16 cellular contexts compared by ENCODE assay signal in genomic region chr14:24238527-24239037, GRCh38. TPM values are rescaled to one million over a fixed set of nuclear protein-coding genes. Genes with fewer than 3 reads are reported as not detected.
A peak's percentile ranks its signal among the peaks of the same experiment; 100 is the strongest.
DNase-seq lines count a peak whose midpoint lies in the region; ATAC-seq, FAIRE-seq and TF ChIP-seq lines count a peak whose summit lies in the region.
"Had no signal": no experiment of that assay in that cellular context is flagged by ENCODE, and none has a peak within 500 bp of the region (broad histone marks: within the 10 kb centered on the region; RNA-seq: fewer than 3 reads in every experiment).

No MANE protein-coding gene starts in this region.

- H3K9me2 ChIP-seq in SK-N-SH, result no peaks in the 10 kb centered on the region

- DNase-seq in SK-N-SH, result no peak
- DNase-seq in HT1080 (ENCODE audit: low read depth), result peak; percentile 25
- DNase-seq in K562 (ENCODE audit: extremely low read depth in 1 of 4, low spot score in 3 of 4), result no peak
- no peak for DNase-seq in nephron progenitor cell
- DNase-seq in glomerular visceral epithelial cell (ENCODE audit: extremely low spot score), result no peak
- DNase-seq in NOMO-1 (lab: John Stamatoyannopoulos, UW; ENCODE audit: unreplicated experiment in 2 of 2), result no peak
- DNase-seq in putamen (ENCODE audit: low spot score), result no peak
- DNase-seq: 8988T; activated CD4-positive, CD25-positive, alpha-beta regulatory T cell; erythroblast; HCEC 1CT; left ventricle myocardium superior; NCI-H2171 treated with DMSO at 0.1 percent for 48 hours; small intestine had no signal

- WGBS in SK-N-SH (ENCODE audit: low lambda C conversion rate), result 89% methylated on average over 5 of the region's 5 CpGs
- WGBS in K562 (ENCODE audit: insufficient coverage, low coverage, missing lambda C conversion rate), result 91% methylated on average over 3 of the region's 5 CpGs

- CTCF ChIA-PET in SK-N-SH (lab: Yijun Ruan, JAX), result interaction anchor here (0.7 to 12.0 kb wide), 6 partner anchors 15 to 193 kb away, joined by 3 to 191 read pairs (median 7); partner anchors contain the start of genes DHRS1, MDP1 and NOP9
- CTCF ChIA-PET in K562 (lab: Yijun Ruan, JAX; ENCODE audit: low intra/inter-chr PET ratio), result no interaction called here

- peaks cover 4% of the 10 kb centered on the region for H3K27me3 Mint-ChIP-seq in nephron progenitor cell (ENCODE audit: low read depth, poor library complexity)

- intact Hi-C loops in K562 (cut with micrococcal nuclease), result no loop called here

- H3K9me3 ChIP-seq in SK-N-SH (no peaks in the 10 kb centered on the region), K562 (replicated peaks; ENCODE audit: control insufficient read depth, insufficient read depth, low read depth, low read length) (no peaks in the 10 kb centered on the region)

- H3K9me3 Mint-ChIP-seq in nephron progenitor cell, result no peaks in the 10 kb centered on the region

- TF ChIP-seq CTCF in SK-N-SH (IDR thresholded peaks at IDR 0.05) (no peak), K562 (IDR thresholded peaks at IDR 0.05 in 2 of 3, conservative IDR thresholded peaks at IDR 0.05 in 1 of 3; ENCODE audit: insufficient read depth in 2 of 3, low read depth in 1 of 3, low read length in 3 of 3) (no peak), nephron progenitor cell (IDR thresholded peaks at IDR 0.05) (no peak)

- no peak for ATAC-seq in SK-N-SH treated with all-trans-retinoic acid at 6 μM for 48 hours
- no peak for ATAC-seq in K562
- ATAC-seq: left ventricle myocardium superior had no signal

- H3K4me2 ChIP-seq in SK-N-SH (peak overlapping the region; percentile 95; the same call in 1 of the 2 replicates), K562 (ENCODE audit: insufficient read depth, low read length) (no peak overlapping the region)
- H3K4me2 ChIP-seq: hepatocyte had no signal

- H4K20me1 ChIP-seq in SK-N-SH (ENCODE audit: insufficient read depth) (no peaks in the 10 kb centered on the region), K562 (replicated peaks; ENCODE audit: control insufficient read depth, insufficient read depth, low read length) (no peaks in the 10 kb centered on the region; the same call in 1 of the 2 replicates)

- TF ChIP-seq EP300 in SK-N-SH (IDR thresholded peaks at IDR 0.05; ENCODE audit: borderline replicate concordance in 1 of 2, low read depth in 1 of 2, low read length in 1 of 2), result no peak
- no peak for TF ChIP-seq EP300 in K562 (IDR thresholded peaks at IDR 0.05; ENCODE audit: low read length)

- H3K79me2 ChIP-seq in SK-N-SH (ENCODE audit: insufficient read depth) (peaks cover 59% of the 10 kb centered on the region), K562 (ENCODE audit: control insufficient read depth, insufficient read depth, low read length) (peaks cover 16% of the 10 kb centered on the region)

- H3K4me3 ChIP-seq in SK-N-SH (ENCODE audit: low read depth in 2 of 2, low read length in 1 of 2) (no peak overlapping the region), K562 (no peak overlapping the region)
- H3K4me3 ChIP-seq: hepatocyte had no signal

- POLR2A ChIA-PET in SK-N-SH (lab: Yijun Ruan, JAX) (interaction anchor here (0.5 to 1.2 kb wide), 2 partner anchors 19 to 36 kb away, joined by 5 to 6 read pairs; no protein-coding TSS in a partner anchor), K562 (lab: Yijun Ruan, JAX) (interaction anchor here (0.6 to 1.3 kb wide), 3 partner anchors 24 to 84 kb away, joined by 3 read pairs; no protein-coding TSS in a partner anchor)

- no peak for FAIRE-seq in K562 (lab: Jason Lieb, UNC)
- FAIRE-seq: small intestine had no signal

- BruUV-seq in K562 (replicated peaks; lab: Mats Ljungman, UMichigan), result no TSS peak

- in situ Hi-C loops in K562 (cut with MboI), result no loop called here

- peaks cover 23% of the 10 kb centered on the region for H3F3A ChIP-seq in SK-N-SH (replicated peaks; ENCODE audit: insufficient read depth)

- H2AFZ ChIP-seq in SK-N-SH (ENCODE audit: low read depth) (no peak overlapping the region), K562 (ENCODE audit: low read depth, low read length) (no peak overlapping the region)
- H2AFZ ChIP-seq: hepatocyte had no signal

- H3K4me3 Mint-ChIP-seq in nephron progenitor cell, result no peak overlapping the region

- peaks cover 32 to 37% of the 10 kb centered on the region in 2 experiments; a peak in 3 of 4 replicates for H3K4me1 ChIP-seq in SK-N-SH (ENCODE audit: control insufficient read depth in 1 of 2, insufficient read depth in 2 of 2, low read depth in 1 of 2, low read length in 1 of 2)
- H3K4me1 ChIP-seq in K562 (replicated peaks in 1 of 2; ENCODE audit: control insufficient read depth in 2 of 2, insufficient read depth in 2 of 2, low read length in 2 of 2), result peaks cover 15 to 22% of the 10 kb centered on the region in 2 experiments

- TF ChIP-seq RAD21 in SK-N-SH (IDR thresholded peaks at IDR 0.05; ENCODE audit: low read length) (no peak), K562 (CRISPR knock-in tag; conservative IDR thresholded peaks at IDR 0.05 in 1 of 2, IDR thresholded peaks at IDR 0.05 in 1 of 2) (no peak)

- H3K27ac Mint-ChIP-seq in nephron progenitor cell, result peak overlapping the region; percentile 40

- H3K27ac ChIP-seq in SK-N-SH (ENCODE audit: low read depth in 2 of 2, low read length in 1 of 2) (no peak overlapping the region; a peak in 1 of 4 replicates), K562 (ENCODE audit: extremely low read depth, low read depth, low read length) (no peak overlapping the region)
- H3K27ac ChIP-seq: hepatocyte had no signal

- H3K36me3 ChIP-seq in SK-N-SH (replicated peaks in 1 of 2; ENCODE audit: control insufficient read depth in 1 of 2, insufficient read depth in 2 of 2, low read length in 1 of 2) (peaks cover 56 to 69% of the 10 kb centered on the region in 2 experiments), K562 (ENCODE audit: control insufficient read depth, insufficient read depth, low read length) (peaks cover 66% of the 10 kb centered on the region)

- peaks cover 38% of the 10 kb centered on the region for H3K36me3 Mint-ChIP-seq in nephron progenitor cell (ENCODE audit: low read depth)

- no peaks in the 10 kb centered on the region for H3K27me3 ChIP-seq in SK-N-SH (ENCODE audit: insufficient read depth)
- H3K27me3 ChIP-seq in K562 (ENCODE audit: control insufficient read depth in 2 of 2, insufficient read depth in 2 of 2, low read length in 2 of 2), result no peaks in the 10 kb centered on the region
- H3K27me3 ChIP-seq: hepatocyte had no signal

- H3K9me1 ChIP-seq in K562 (ENCODE audit: control insufficient read depth, insufficient read depth, low read length), result no peaks in the 10 kb centered on the region

- peaks cover 45% of the 10 kb centered on the region for H3K4me1 Mint-ChIP-seq in nephron progenitor cell

- TF ChIP-seq POLR2A in K562 (conservative IDR thresholded peaks at IDR 0.05), result no peak

- H3K9ac ChIP-seq in SK-N-SH (no peak overlapping the region), K562 (ENCODE audit: insufficient read depth in 1 of 2, low read depth in 2 of 2, low read length in 2 of 2) (no peak overlapping the region)

RNA-seq across cellular contexts. Expression of gene TINF2, which starts 3.8 kb away (rescaled TPM):
- polyA plus RNA-seq in SK-N-SH (2012; rRNA removed) (38.3 and 42.2 TPM in 2 replicates), K562 (2011; rRNA removed) (15.6 and 18.5 TPM in 2 replicates), K562 (2014; fragmentation: Illumina TruSeq; extraction: Trizol) (31.5 and 33.8 TPM in 2 replicates), K562 (2014; fragmentation: Nextera tagmentation; extraction: Ambion mirVana) (10 to 100 TPM in 1 of 2 experiments, 1 to 10 TPM in 1; 9.7 to 11.3 TPM), K562 (2014; rRNA removed) (12.0 and 14.9 TPM in 2 replicates)
- polyA plus RNA-seq in SK-N-SH (2012; cell fraction: cytosol; rRNA removed), result 40.0 and 41.1 TPM in 2 replicates
- 61.8 and 64.1 TPM in 2 replicates for polyA plus RNA-seq in SK-N-SH (2012; cell fraction: nucleus; rRNA removed)
- total RNA-seq in HT1080 (2014; rRNA removed; shearing (Covaris generic)), result 47.2 and 52.4 TPM in 2 replicates
- polyA plus RNA-seq in HT1080 (2015; cell fraction: cytosol; rRNA removed), result 44.1 and 44.4 TPM in 2 replicates
- polyA plus RNA-seq in HT1080 (2015; cell fraction: nucleus; rRNA removed), result 47.6 and 51.4 TPM in 2 replicates
- total RNA-seq in K562 (2011; cell fraction: chromatin; rRNA removed; ENCODE audit: low replicate concordance), result 21.0 and 30.8 TPM in 2 replicates
- 23.3 and 23.8 TPM in 2 replicates for total RNA-seq in K562 (2011; cell fraction: nucleolus; rRNA removed)
- total RNA-seq in K562 (2011; cell fraction: nucleoplasm; rRNA removed), result 18.8 and 21.9 TPM in 2 replicates
- total RNA-seq in K562 (2014; rRNA removed) (13.8 and 19.3 TPM in 2 replicates), K562 (2014; rRNA removed; fragmentation: Illumina TruSeq; extraction: Trizol) (20.2 and 21.5 TPM in 2 replicates), K562 (2015; rRNA removed; fragmentation: Illumina TruSeq; extraction: Trizol) (18.6 and 19.0 TPM in 2 replicates), K562 (2021) (20.9 and 24.1 TPM in 2 replicates)
- 13.3 and 15.7 TPM in 2 replicates for polyA plus RNA-seq in K562 (2011; cell fraction: cytosol; rRNA removed)
- 29.9 and 31.3 TPM in 2 replicates for polyA plus RNA-seq in K562 (2011; cell fraction: nucleus; rRNA removed)
- 21.8 and 23.9 TPM in 2 replicates for polyA plus RNA-seq in K562 (2012)
- 8.1 and 9.1 TPM in 2 replicates for polyA minus RNA-seq in K562 (2011; rRNA and poly(A)+ RNA removed)
- polyA minus RNA-seq in K562 (2011; cell fraction: cytosol; rRNA and poly(A)+ RNA removed), result 5.2 and 5.6 TPM in 2 replicates
- polyA minus RNA-seq in K562 (2011; cell fraction: nucleus; rRNA and poly(A)+ RNA removed), result 11.3 and 14.3 TPM in 2 replicates

RNA-seq across cellular contexts. Expression of gene GMPR2, which starts 5.9 kb away (rescaled TPM):
- polyA plus RNA-seq in SK-N-SH (2012; rRNA removed) (97.0 and 149 TPM in 2 replicates), K562 (2011; rRNA removed) (36.3 and 44.1 TPM in 2 replicates), K562 (2014; fragmentation: Illumina TruSeq; extraction: Trizol) (38.8 and 40.5 TPM in 2 replicates), K562 (2014; fragmentation: Nextera tagmentation; extraction: Ambion mirVana) (10 to 100 TPM; 40.0 to 67.4 TPM), K562 (2014; rRNA removed) (26.4 and 28.4 TPM in 2 replicates)
- 113 and 123 TPM in 2 replicates for polyA plus RNA-seq in SK-N-SH (2012; cell fraction: cytosol; rRNA removed)
- polyA plus RNA-seq in SK-N-SH (2012; cell fraction: nucleus; rRNA removed), result 95.3 and 158 TPM in 2 replicates
- 92.5 and 107 TPM in 2 replicates for total RNA-seq in HT1080 (2014; rRNA removed; shearing (Covaris generic))
- 84.5 and 88.5 TPM in 2 replicates for polyA plus RNA-seq in HT1080 (2015; cell fraction: cytosol; rRNA removed)
- polyA plus RNA-seq in HT1080 (2015; cell fraction: nucleus; rRNA removed), result 145 and 149 TPM in 2 replicates
- total RNA-seq in K562 (2011; cell fraction: chromatin; rRNA removed; ENCODE audit: low replicate concordance), result 55.4 and 58.6 TPM in 2 replicates
- total RNA-seq in K562 (2011; cell fraction: nucleolus; rRNA removed), result 42.4 and 43.9 TPM in 2 replicates
- total RNA-seq in K562 (2011; cell fraction: nucleoplasm; rRNA removed), result 34.0 and 44.4 TPM in 2 replicates
- total RNA-seq in K562 (2014; rRNA removed) (37.9 and 40.0 TPM in 2 replicates), K562 (2014; rRNA removed; fragmentation: Illumina TruSeq; extraction: Trizol) (35.9 and 38.7 TPM in 2 replicates), K562 (2015; rRNA removed; fragmentation: Illumina TruSeq; extraction: Trizol) (29.0 and 30.5 TPM in 2 replicates), K562 (2021) (32.6 and 35.2 TPM in 2 replicates)
- polyA plus RNA-seq in K562 (2011; cell fraction: cytosol; rRNA removed), result 24.1 and 39.4 TPM in 2 replicates
- polyA plus RNA-seq in K562 (2011; cell fraction: nucleus; rRNA removed), result 124 and 126 TPM in 2 replicates
- polyA plus RNA-seq in K562 (2012), result 44.7 and 62.7 TPM in 2 replicates
- polyA minus RNA-seq in K562 (2011; rRNA and poly(A)+ RNA removed), result 28.0 and 29.2 TPM in 2 replicates
- polyA minus RNA-seq in K562 (2011; cell fraction: cytosol; rRNA and poly(A)+ RNA removed), result 17.1 and 18.0 TPM in 2 replicates
- 26.5 and 46.5 TPM in 2 replicates for polyA minus RNA-seq in K562 (2011; cell fraction: nucleus; rRNA and poly(A)+ RNA removed)

RNA-seq across cellular contexts. Expression of gene NEDD8, which starts 6.4 kb away (rescaled TPM):
- 465 and 534 TPM in 2 replicates for polyA plus RNA-seq in SK-N-SH (2012; rRNA removed)
- polyA plus RNA-seq in SK-N-SH (2012; cell fraction: cytosol; rRNA removed), result 571 and 857 TPM in 2 replicates
- polyA plus RNA-seq in SK-N-SH (2012; cell fraction: nucleus; rRNA removed), result 102 and 143 TPM in 2 replicates
- 307 and 368 TPM in 2 replicates for total RNA-seq in HT1080 (2014; rRNA removed; shearing (Covaris generic))
- 301 TPM in 2 replicates for polyA plus RNA-seq in HT1080 (2015; cell fraction: cytosol; rRNA removed)
- 89.7 and 100.0 TPM in 2 replicates for polyA plus RNA-seq in HT1080 (2015; cell fraction: nucleus; rRNA removed)
- total RNA-seq in K562 (2011; cell fraction: chromatin; rRNA removed; ENCODE audit: low replicate concordance), result 34.2 and 38.9 TPM in 2 replicates
- total RNA-seq in K562 (2011; cell fraction: nucleolus; rRNA removed), result 33.3 and 34.2 TPM in 2 replicates
- total RNA-seq in K562 (2011; cell fraction: nucleoplasm; rRNA removed), result 51.0 and 88.3 TPM in 2 replicates
- 219 and 275 TPM in 2 replicates for total RNA-seq in K562 (2014; rRNA removed)
- total RNA-seq in K562 (2014; rRNA removed; fragmentation: Illumina TruSeq; extraction: Trizol), result 260 and 291 TPM in 2 replicates
- 235 and 243 TPM in 2 replicates for total RNA-seq in K562 (2015; rRNA removed; fragmentation: Illumina TruSeq; extraction: Trizol)
- 139 and 142 TPM in 2 replicates for total RNA-seq in K562 (2021)
- polyA plus RNA-seq in K562 (2011; rRNA removed), result 218 and 229 TPM in 2 replicates
- 163 and 225 TPM in 2 replicates for polyA plus RNA-seq in K562 (2011; cell fraction: cytosol; rRNA removed)
- 74.2 and 117 TPM in 2 replicates for polyA plus RNA-seq in K562 (2011; cell fraction: nucleus; rRNA removed)
- polyA plus RNA-seq in K562 (2012), result 143 and 265 TPM in 2 replicates
- polyA plus RNA-seq in K562 (2014; fragmentation: Illumina TruSeq; extraction: Trizol), result 225 and 233 TPM in 2 replicates
- 100 to 1,000 TPM; 628 to 691 TPM for polyA plus RNA-seq in K562 (2014; fragmentation: Nextera tagmentation; extraction: Ambion mirVana)
- polyA plus RNA-seq in K562 (2014; rRNA removed), result 328 and 342 TPM in 2 replicates
- 115 and 124 TPM in 2 replicates for polyA minus RNA-seq in K562 (2011; rRNA and poly(A)+ RNA removed)
- 27.9 and 42.0 TPM in 2 replicates for polyA minus RNA-seq in K562 (2011; cell fraction: cytosol; rRNA and poly(A)+ RNA removed)
- 14.8 and 24.7 TPM in 2 replicates for polyA minus RNA-seq in K562 (2011; cell fraction: nucleus; rRNA and poly(A)+ RNA removed)

RNA-seq across cellular contexts. Expression of gene MDP1, which starts 22.7 kb away (rescaled TPM):
- 36.4 and 36.7 TPM in 2 replicates for polyA plus RNA-seq in SK-N-SH (2012; rRNA removed)
- 33.8 and 34.0 TPM in 2 replicates for polyA plus RNA-seq in SK-N-SH (2012; cell fraction: cytosol; rRNA removed)
- 42.4 and 50.9 TPM in 2 replicates for polyA plus RNA-seq in SK-N-SH (2012; cell fraction: nucleus; rRNA removed)
- total RNA-seq in HT1080 (2014; rRNA removed; shearing (Covaris generic)), result 10.6 and 12.3 TPM in 2 replicates
- 17.9 and 24.3 TPM in 2 replicates for polyA plus RNA-seq in HT1080 (2015; cell fraction: cytosol; rRNA removed)
- polyA plus RNA-seq in HT1080 (2015; cell fraction: nucleus; rRNA removed), result 14.8 and 14.9 TPM in 2 replicates
- 3.0 and 11.2 TPM in 2 replicates for total RNA-seq in K562 (2011; cell fraction: chromatin; rRNA removed; ENCODE audit: low replicate concordance)
- 8.7 and 9.2 TPM in 2 replicates for total RNA-seq in K562 (2011; cell fraction: nucleolus; rRNA removed)
- 3.9 and 5.9 TPM in 2 replicates for total RNA-seq in K562 (2011; cell fraction: nucleoplasm; rRNA removed)
- total RNA-seq in K562 (2014; rRNA removed), result 2.7 and 6.8 TPM in 2 replicates
- 8.9 and 11.0 TPM in 2 replicates for total RNA-seq in K562 (2014; rRNA removed; fragmentation: Illumina TruSeq; extraction: Trizol)
- total RNA-seq in K562 (2015; rRNA removed; fragmentation: Illumina TruSeq; extraction: Trizol), result 7.8 and 8.5 TPM in 2 replicates
- total RNA-seq in K562 (2021), result 10.5 and 11.0 TPM in 2 replicates
- polyA plus RNA-seq in K562 (2011; rRNA removed), result 11.6 and 12.6 TPM in 2 replicates
- polyA plus RNA-seq in K562 (2011; cell fraction: cytosol; rRNA removed), result 9.7 and 12.9 TPM in 2 replicates
- polyA plus RNA-seq in K562 (2011; cell fraction: nucleus; rRNA removed), result 12.8 and 15.2 TPM in 2 replicates
- polyA plus RNA-seq in K562 (2012), result 9.3 and 11.2 TPM in 2 replicates
- polyA plus RNA-seq in K562 (2014; fragmentation: Illumina TruSeq; extraction: Trizol), result 9.1 and 10.1 TPM in 2 replicates
- polyA plus RNA-seq in K562 (2014; fragmentation: Nextera tagmentation; extraction: Ambion mirVana), result 10 to 100 TPM; 27.2 to 29.6 TPM
- 11.9 and 15.3 TPM in 2 replicates for polyA plus RNA-seq in K562 (2014; rRNA removed)
- polyA minus RNA-seq in K562 (2011; rRNA and poly(A)+ RNA removed), result 1.8 and 4.2 TPM in 2 replicates
- polyA minus RNA-seq in K562 (2011; cell fraction: cytosol; rRNA and poly(A)+ RNA removed), result 1.7 and 3.4 TPM in 2 replicates
- polyA minus RNA-seq in K562 (2011; cell fraction: nucleus; rRNA and poly(A)+ RNA removed), result 5.8 and 6.0 TPM in 2 replicates

RNA-seq across cellular contexts. Expression of gene TGM1, which starts 24.4 kb away (rescaled TPM):
- polyA plus RNA-seq in SK-N-SH (2012; rRNA removed) (2.7 and 3.0 TPM in 2 replicates), K562 (2011; rRNA removed) (1.0 and 2.1 TPM in 2 replicates), K562 (2014; fragmentation: Illumina TruSeq; extraction: Trizol) (0.83 and 0.88 TPM in 2 replicates), K562 (2014; fragmentation: Nextera tagmentation; extraction: Ambion mirVana) (under 1 TPM; 0.13 to 0.20 TPM), K562 (2014; rRNA removed) (0.76 and 4.4 TPM in 2 replicates)
- 0.84 and 1.4 TPM in 2 replicates for polyA plus RNA-seq in SK-N-SH (2012; cell fraction: cytosol; rRNA removed)
- polyA plus RNA-seq in SK-N-SH (2012; cell fraction: nucleus; rRNA removed), result 15.5 and 26.3 TPM in 2 replicates
- 0.76 and 1.4 TPM in 2 replicates for total RNA-seq in HT1080 (2014; rRNA removed; shearing (Covaris generic))
- polyA plus RNA-seq in HT1080 (2015; cell fraction: cytosol; rRNA removed), result 0.32 and 1.5 TPM in 2 replicates
- 5.7 and 9.0 TPM in 2 replicates for polyA plus RNA-seq in HT1080 (2015; cell fraction: nucleus; rRNA removed)
- total RNA-seq in K562 (2011; cell fraction: chromatin; rRNA removed; ENCODE audit: low replicate concordance), result 12.3 and 30.0 TPM in 2 replicates
- 15.0 and 17.6 TPM in 2 replicates for total RNA-seq in K562 (2011; cell fraction: nucleolus; rRNA removed)
- 9.9 and 10.5 TPM in 2 replicates for total RNA-seq in K562 (2011; cell fraction: nucleoplasm; rRNA removed)
- total RNA-seq in K562 (2014; rRNA removed) (1.0 and 1.7 TPM in 2 replicates), K562 (2014; rRNA removed; fragmentation: Illumina TruSeq; extraction: Trizol) (0.19 and 0.29 TPM in 2 replicates), K562 (2015; rRNA removed; fragmentation: Illumina TruSeq; extraction: Trizol) (0.40 and 0.45 TPM in 2 replicates), K562 (2021) (0.63 and 2.4 TPM in 2 replicates)
- polyA plus RNA-seq in K562 (2011; cell fraction: cytosol; rRNA removed), result 1.5 and 2.1 TPM in 2 replicates
- 18.7 and 21.7 TPM in 2 replicates for polyA plus RNA-seq in K562 (2011; cell fraction: nucleus; rRNA removed)
- polyA plus RNA-seq in K562 (2012), result 0.61 and 1.5 TPM in 2 replicates
- 0.28 and 0.66 TPM in 2 replicates for polyA minus RNA-seq in K562 (2011; rRNA and poly(A)+ RNA removed)
- polyA minus RNA-seq in K562 (2011; cell fraction: cytosol; rRNA and poly(A)+ RNA removed), result not detected in 2 replicates
- 3.5 and 3.7 TPM in 2 replicates for polyA minus RNA-seq in K562 (2011; cell fraction: nucleus; rRNA and poly(A)+ RNA removed)
